Comparison of ENCODE assay signal across 8 cellular contexts in the genomic region with DNA sequence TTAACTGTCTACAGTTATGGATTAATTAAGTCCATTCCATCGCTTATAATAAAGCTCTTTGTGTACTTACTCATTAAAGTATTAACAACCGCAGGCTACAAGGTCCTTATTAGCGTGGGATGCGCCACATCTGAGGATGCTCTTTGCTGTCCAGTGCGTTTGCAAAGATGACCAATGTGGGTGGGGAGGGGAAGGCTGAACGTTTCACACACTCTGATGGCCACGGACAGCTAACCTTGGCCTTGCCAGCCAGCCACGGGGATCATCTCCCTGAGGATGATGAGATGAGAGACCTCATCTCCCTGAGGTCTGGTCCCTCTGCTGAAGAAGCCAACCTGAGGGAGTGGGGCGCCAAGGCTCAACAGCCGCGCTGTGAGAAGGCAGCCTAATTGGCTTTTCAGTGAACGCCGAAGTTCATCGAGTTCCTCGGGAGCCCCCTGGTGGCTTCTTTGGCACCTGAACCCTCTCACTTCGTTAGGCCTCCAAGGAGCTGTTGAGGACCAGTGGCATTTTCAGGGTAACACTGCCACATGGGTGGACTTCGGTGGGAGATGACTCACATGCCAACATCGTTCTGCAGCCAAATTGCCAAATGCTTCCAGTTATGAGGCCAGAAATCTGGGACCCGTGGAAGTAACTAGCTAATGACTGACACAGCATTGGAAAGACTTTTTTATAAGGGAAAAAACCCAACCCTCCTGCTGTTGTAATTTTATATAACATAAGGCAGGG.
DNase-seq lines count a peak whose midpoint lies in the region; ATAC-seq and TF ChIP-seq lines count a peak whose summit lies in the region.

No MANE protein-coding gene starts in this region.

- H2BK5ac ChIP-seq in neuronal stem cell (ENCODE audit: low read length) = no peak overlapping the region

- no peak overlapping the region for H3K4me3 ChIP-seq in CD4-positive, CD25-positive, alpha-beta regulatory T cell (ENCODE audit: low read depth, low read length)
- H3K4me3 ChIP-seq in neuronal stem cell (ENCODE audit: low read length in 2 of 2) = no peak overlapping the region

- H4K91ac ChIP-seq in neuronal stem cell (ENCODE audit: low read depth, low read length, poor library complexity) = no peak overlapping the region

- no peak overlapping the region for H2BK15ac ChIP-seq in neuronal stem cell (ENCODE audit: low read length)

- peak; percentile 73 for TF ChIP-seq CTCF in GM20000 (IDR thresholded peaks at IDR 0.05; ENCODE audit: extremely low read depth, missing control alignments)

- DNase-seq in CD4-positive, CD25-positive, alpha-beta regulatory T cell = peak; percentile 50 to 76 (median 72)
- DNase-seq in GM20000 (ENCODE audit: low spot score) (peak; percentile 72), HuH-7 (ENCODE audit: low spot score) (peak; percentile 50), RKO (ENCODE audit: low spot score) (peak; percentile 80), fibroblast of the conjunctiva (ENCODE audit: low read depth) (peak; percentile 55), neuronal stem cell (ENCODE audit: low spot score) (peak; percentile 81), stromal cell of bone marrow (ENCODE audit: low read depth) (peak; percentile 64)
- DNase-seq in activated T-cell treated with anti-CD3 and anti-CD28 coated beads, Interleukin-2, amount 50 U/mL, for 72 hours = peak; percentile 83 to 84

- H3K4me1 Mint-ChIP-seq in CD4-positive, CD25-positive, alpha-beta regulatory T cell = peaks cover 0 to 2% (median under 1%) of the 10 kb centered on the region in 4 donors
- peaks cover 12% of the 10 kb centered on the region for H3K4me1 Mint-ChIP-seq in activated T-cell treated with anti-CD3 and anti-CD28 coated beads, Interleukin-2, amount 50 U/mL, for 72 hours (ENCODE audit: low read depth)

- peak; percentile 77 for ATAC-seq in CD4-positive, CD25-positive, alpha-beta regulatory T cell (ENCODE audit: low read depth in 2 of 2)
- ATAC-seq in activated T-cell treated with anti-CD3 and anti-CD28 coated beads, Interleukin-2, amount 50 U/mL, for 72 hours (replicated peaks in 1 of 2) = peak; percentile 83 to 88

- no peak overlapping the region for H3K18ac ChIP-seq in neuronal stem cell (ENCODE audit: low read length)

- no peak overlapping the region for H3K4ac ChIP-seq in neuronal stem cell (ENCODE audit: low read length)

- peak overlapping the region; percentile 15 for H3K9ac ChIP-seq in neuronal stem cell (ENCODE audit: low read depth, low read length, poor library complexity)

- no peak overlapping the region for H2BK12ac ChIP-seq in neuronal stem cell (ENCODE audit: low read length)

- H3K14ac ChIP-seq in neuronal stem cell (ENCODE audit: low read length) = no peak overlapping the region

- no peak overlapping the region for H3K4me2 ChIP-seq in neuronal stem cell (ENCODE audit: insufficient read depth, low read length, poor library complexity, severe bottlenecking)

- H2BK120ac ChIP-seq in neuronal stem cell (ENCODE audit: low read depth, low read length) = no peak overlapping the region

- H3K27me3 Mint-ChIP-seq in CD4-positive, CD25-positive, alpha-beta regulatory T cell = peaks cover 6% of the 10 kb centered on the region
- H3K27me3 Mint-ChIP-seq in activated T-cell treated with anti-CD3 and anti-CD28 coated beads, Interleukin-2, amount 50 U/mL, for 72 hours (ENCODE audit: low read depth) = no peaks in the 10 kb centered on the region

- H3K4me3 Mint-ChIP-seq in CD4-positive, CD25-positive, alpha-beta regulatory T cell = no peak overlapping the region
- H3K4me3 Mint-ChIP-seq in activated T-cell treated with anti-CD3 and anti-CD28 coated beads, Interleukin-2, amount 50 U/mL, for 72 hours = no peak overlapping the region

- no peaks in the 10 kb centered on the region for H3K9me3 Mint-ChIP-seq in CD4-positive, CD25-positive, alpha-beta regulatory T cell
- no peaks in the 10 kb centered on the region for H3K9me3 Mint-ChIP-seq in activated T-cell treated with anti-CD3 and anti-CD28 coated beads, Interleukin-2, amount 50 U/mL, for 72 hours

- H3K36me3 Mint-ChIP-seq in CD4-positive, CD25-positive, alpha-beta regulatory T cell = no peaks in the 10 kb centered on the region
- no peaks in the 10 kb centered on the region for H3K36me3 Mint-ChIP-seq in activated T-cell treated with anti-CD3 and anti-CD28 coated beads, Interleukin-2, amount 50 U/mL, for 72 hours (ENCODE audit: insufficient read depth in 2 of 2)

- H4K8ac ChIP-seq in neuronal stem cell (ENCODE audit: low read depth, low read length) = no peak overlapping the region

- H3K27ac ChIP-seq in CD4-positive, CD25-positive, alpha-beta regulatory T cell (ENCODE audit: insufficient read depth, low read length, poor library complexity, severe bottlenecking) = no peak overlapping the region
- no peak overlapping the region for H3K27ac ChIP-seq in neuronal stem cell (replicated peaks; ENCODE audit: low read length)

- no peak overlapping the region for H3K27ac Mint-ChIP-seq in CD4-positive, CD25-positive, alpha-beta regulatory T cell
- H3K27ac Mint-ChIP-seq in activated T-cell treated with anti-CD3 and anti-CD28 coated beads, Interleukin-2, amount 50 U/mL, for 72 hours = no peak overlapping the region

- H3K4me1 ChIP-seq in CD4-positive, CD25-positive, alpha-beta regulatory T cell (ENCODE audit: control insufficient read depth, insufficient read depth, low read length, poor library complexity, severe bottlenecking) = no peaks in the 10 kb centered on the region
- no peaks in the 10 kb centered on the region for H3K4me1 ChIP-seq in neuronal stem cell (ENCODE audit: control insufficient read depth in 2 of 2, insufficient read depth in 1 of 2, low read depth in 1 of 2, low read length in 2 of 2)

- H3K36me3 ChIP-seq in CD4-positive, CD25-positive, alpha-beta regulatory T cell (ENCODE audit: control insufficient read depth, insufficient read depth, low read length) = no peaks in the 10 kb centered on the region
- H3K36me3 ChIP-seq in neuronal stem cell (replicated peaks in 1 of 2; ENCODE audit: control insufficient read depth in 2 of 2, insufficient read depth in 2 of 2, low read length in 2 of 2) = no peaks in the 10 kb centered on the region

- no peak overlapping the region for H2AK5ac ChIP-seq in neuronal stem cell (ENCODE audit: low read depth, low read length)

- no peaks in the 10 kb centered on the region for H3K79me1 ChIP-seq in neuronal stem cell (ENCODE audit: low read depth, low read length)

- H3K9me3 ChIP-seq in CD4-positive, CD25-positive, alpha-beta regulatory T cell (ENCODE audit: control insufficient read depth in 2 of 2, low read length in 2 of 2) = no peaks in the 10 kb centered on the region
- no peaks in the 10 kb centered on the region for H3K9me3 ChIP-seq in neuronal stem cell (replicated peaks in 1 of 2; ENCODE audit: control insufficient read depth in 2 of 2, insufficient read depth in 1 of 2, low read depth in 1 of 2, low read length in 2 of 2)

- peaks cover 3% of the 10 kb centered on the region for H3K27me3 ChIP-seq in CD4-positive, CD25-positive, alpha-beta regulatory T cell (ENCODE audit: control insufficient read depth, insufficient read depth, low read length)
- H3K27me3 ChIP-seq in neuronal stem cell (ENCODE audit: control insufficient read depth in 3 of 3, insufficient read depth in 3 of 3, low read depth in 1 of 3, low read length in 3 of 3) = peaks cover 0 to 5% (median 0%) of the 10 kb centered on the region in 3 experiments

- WGBS in neuronal stem cell (ENCODE audit: extremely low coverage in 2 of 2, insufficient read length in 2 of 2, insufficient replicate concordance in 1 of 2), 2 donors = no CpG with 5 or more reads among the region's 19 CpGs

- no peak overlapping the region for H3K23ac ChIP-seq in neuronal stem cell (ENCODE audit: low read depth, low read length, poor library complexity)

- H2AFZ ChIP-seq in neuronal stem cell (ENCODE audit: low read length) = peak overlapping the region; percentile 72
